1 cellular context compared by ENCODE assay signal in genomic region chr10:28284126-28284525, GRCh38.
TF ChIP-seq lines count a peak whose summit lies in the region.

No MANE protein-coding gene starts in this region.

TF ChIP-seq in GM23338, 12 proteins besides CTCF, POLR2A, EP300 and RAD21 (continued from another document):
- TF ChIP-seq REST (IDR thresholded peaks at IDR 0.05; ENCODE audit: unreplicated experiment) = no peak
- TF ChIP-seq JUNB (IDR thresholded peaks at IDR 0.05; ENCODE audit: unreplicated experiment) = no peak
- no peak for TF ChIP-seq POLR2AphosphoS5 (IDR thresholded peaks at IDR 0.05; ENCODE audit: low read depth)
- TF ChIP-seq EZH2 (IDR thresholded peaks at IDR 0.05; ENCODE audit: low read depth, unreplicated experiment) = no peak
- no peak for TF ChIP-seq ZNF114 (CRISPR knock-in tag; IDR thresholded peaks at IDR 0.05)
- TF ChIP-seq STAT1 (IDR thresholded peaks at IDR 0.05; ENCODE audit: unreplicated experiment) = no peak
- TF ChIP-seq ZNF331 (CRISPR knock-in tag; IDR thresholded peaks at IDR 0.05; ENCODE audit: low read depth) = no peak
